Comparison of ENCODE assay signal across 9 cellular contexts in genomic region chrX:108614616-108615015, GRCh38.
"Had no signal": no experiment of that assay in that cellular context is flagged by ENCODE, and none has a peak within 500 bp of the region (broad histone marks: within the 10 kb centered on the region; RNA-seq: fewer than 3 reads in every experiment).

No MANE protein-coding gene starts in this region.

- H3K9me3 Mint-ChIP-seq: HFFc6, IgD-negative memory B cell had no signal

- H3K4me1 ChIP-seq: HAP-1 had no signal

- DNase-seq: GM23248, GOT3, H7, HFFc6 had no signal

- H3K4me3 ChIP-seq: GM23248, HAP-1 had no signal

- H3K36me3 Mint-ChIP-seq: IgD-negative memory B cell had no signal

- ATAC-seq: HCT116, HepG2 had no signal

- H3K4me3 Mint-ChIP-seq: HFFc6, IgD-negative memory B cell had no signal

- H3K4me1 Mint-ChIP-seq: IgD-negative memory B cell had no signal

- H3K27ac ChIP-seq: GM23248, HL-60 had no signal

- FAIRE-seq: HepG2 had no signal

- H3K27ac Mint-ChIP-seq: HFFc6, IgD-negative memory B cell had no signal

- H3K9me3 ChIP-seq: HAP-1 had no signal

- H3K27me3 Mint-ChIP-seq: IgD-negative memory B cell had no signal
